ENCODE assay signal across 1 cellular context in genomic region chr20:63895886-63896135, GRCh38.
TF ChIP-seq lines count a peak whose summit lies in the region.

No MANE protein-coding gene starts in this region.

TF ChIP-seq in GM12878, 131 proteins besides CTCF, POLR2A, EP300 and RAD21:
- TF ChIP-seq E4F1 (IDR thresholded peaks at IDR 0.05; ENCODE audit: borderline replicate concordance, partially characterized antibody) = no peak
- no peak for TF ChIP-seq TAF1 (IDR thresholded peaks at IDR 0.05; ENCODE audit: borderline replicate concordance, low read depth, low read length)
- TF ChIP-seq TCF12 (IDR thresholded peaks at IDR 0.05; ENCODE audit: low read depth, low read length) = no peak
- no peak for TF ChIP-seq BCL3 (IDR thresholded peaks at IDR 0.05; ENCODE audit: borderline replicate concordance, insufficient read depth, low read depth, low read length, poor library complexity, severe bottlenecking)
- TF ChIP-seq MAX (IDR thresholded peaks at IDR 0.05; ENCODE audit: low read depth, low read length) = no peak
- no peak for TF ChIP-seq KDM1A (IDR thresholded peaks at IDR 0.05; ENCODE audit: borderline replicate concordance)
- TF ChIP-seq NFYA (IDR thresholded peaks at IDR 0.05; ENCODE audit: borderline replicate concordance, low read depth, low read length) = no peak
- no peak for TF ChIP-seq SMAD1 (IDR thresholded peaks at IDR 0.05; ENCODE audit: low read depth, partially characterized antibody)
- no peak for TF ChIP-seq NR2C1 (IDR thresholded peaks at IDR 0.05)
- no peak for TF ChIP-seq LARP7 (IDR thresholded peaks at IDR 0.05)
- TF ChIP-seq USF1 (IDR thresholded peaks at IDR 0.05; ENCODE audit: borderline replicate concordance, extremely low read length, insufficient read depth, low read depth, low read length) = no peak
- no peak for TF ChIP-seq TCF7 (IDR thresholded peaks at IDR 0.05; ENCODE audit: borderline replicate concordance)
- no peak for TF ChIP-seq IKZF1 (conservative IDR thresholded peaks at IDR 0.05)
- no peak for TF ChIP-seq CBX5 (IDR thresholded peaks at IDR 0.05; ENCODE audit: low read depth)
- no peak for TF ChIP-seq ATF7 (IDR thresholded peaks at IDR 0.05; ENCODE audit: low read depth)
- no peak for TF ChIP-seq RUNX3 (IDR thresholded peaks at IDR 0.05; ENCODE audit: low read length)
- no peak for TF ChIP-seq EZH2 (IDR thresholded peaks at IDR 0.05; ENCODE audit: borderline replicate concordance, control insufficient read depth, low read depth, low read length)
- TF ChIP-seq TARDBP (IDR thresholded peaks at IDR 0.05; ENCODE audit: borderline replicate concordance) = no peak
- no peak for TF ChIP-seq ELK1 (IDR thresholded peaks at IDR 0.05; ENCODE audit: low read depth, low read length)
- TF ChIP-seq ASH2L (IDR thresholded peaks at IDR 0.05; ENCODE audit: borderline replicate concordance, low read depth) = no peak
TF ChIP-seq in GM12878: peak in this region for 0.
